In the genomic region with DNA sequence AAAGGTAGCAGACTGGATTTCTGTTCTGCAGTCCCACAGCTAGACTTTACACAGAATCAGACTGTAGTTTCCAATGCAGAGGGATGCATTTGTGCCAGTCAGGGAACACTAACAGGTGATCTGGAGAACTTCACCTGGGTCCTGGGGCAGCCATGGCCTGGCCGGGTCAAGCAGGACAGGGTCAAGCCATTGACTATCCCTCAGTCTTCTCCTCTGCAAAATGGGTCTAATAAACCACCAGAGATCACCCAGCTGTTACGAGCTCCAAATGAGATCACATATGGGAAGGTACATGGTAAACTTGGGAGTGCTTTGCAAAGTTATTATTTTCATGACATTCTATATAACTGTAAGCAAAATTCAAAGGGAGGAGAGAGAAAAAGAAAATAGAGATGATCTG, we compare ENCODE assay signal across 16 cellular contexts.
A peak's percentile ranks its signal among the peaks of the same experiment; 100 is the strongest.
DNase-seq lines count a peak whose midpoint lies in the region; ATAC-seq and TF ChIP-seq lines count a peak whose summit lies in the region.
"Had no signal": no experiment of that assay in that cellular context is flagged by ENCODE, and none has a peak within 500 bp of the region (broad histone marks: within the 10 kb centered on the region; RNA-seq: fewer than 3 reads in every experiment).

No MANE protein-coding gene starts in this region.

- ATAC-seq in Panc1 = no peak
- ATAC-seq in GM19324 (IDR thresholded peaks at IDR 0.05; ENCODE audit: low FRiP score, unreplicated experiment) = no peak
- no peak for ATAC-seq in effector memory CD8-positive, alpha-beta T cell (replicated peaks)
- ATAC-seq: GM23338 had no signal

- H3K27me3 Mint-ChIP-seq in nephron (ENCODE audit: low read depth) = no peaks in the 10 kb centered on the region
- H3K27me3 Mint-ChIP-seq in effector memory CD8-positive, alpha-beta T cell = peaks cover 21 to 46% of the 10 kb centered on the region in 2 donors

- whole genome bisulfite sequencing in prostate gland = 91% methylated on average over 2 of the region's 2 CpGs

- no TSS peak for BruUV-seq in Panc1 (replicated peaks; lab: Mats Ljungman, UMichigan)

- H3K27me3 ChIP-seq in Panc1 (ENCODE audit: control insufficient read depth, insufficient read depth, low read length) (no peaks in the 10 kb centered on the region), adipocyte (replicated peaks; ENCODE audit: control insufficient read depth, insufficient read depth, low read length) (no peaks in the 10 kb centered on the region), vagina (no peaks in the 10 kb centered on the region), prostate gland (replicated peaks; ENCODE audit: insufficient read depth) (no peaks in the 10 kb centered on the region)

- POLR2A ChIA-PET in Panc1 (lab: Charles Lee) = no interaction called here

- no peak for TF ChIP-seq POLR2A in vagina (IDR thresholded peaks at IDR 0.05)
- TF ChIP-seq POLR2A in prostate gland (IDR thresholded peaks at IDR 0.05) = no peak

- H3K9me3 Mint-ChIP-seq in nephron = peaks cover 7% of the 10 kb centered on the region
- no peaks in the 10 kb centered on the region for H3K9me3 Mint-ChIP-seq in effector memory CD8-positive, alpha-beta T cell
- H3K9me3 Mint-ChIP-seq: CD4-positive, alpha-beta T cell; GM23338 had no signal

- H3K4me3 ChIP-seq in Panc1 (ENCODE audit: low read depth in 2 of 2, low read length in 2 of 2) (no peak overlapping the region), adipocyte (ENCODE audit: low read length) (no peak overlapping the region), vagina (no peak overlapping the region), prostate gland (no peak overlapping the region)
- H3K4me3 ChIP-seq: GM23338 had no signal

- peak overlapping the region; percentile 88 to 91 (median 89) for H3K27ac Mint-ChIP-seq in nephron
- no peak overlapping the region for H3K27ac Mint-ChIP-seq in effector memory CD8-positive, alpha-beta T cell
- H3K27ac Mint-ChIP-seq: CD4-positive, alpha-beta T cell; GM23338 had no signal

- H3K9me3 ChIP-seq in Panc1 (ENCODE audit: control insufficient read depth, insufficient read depth, low read depth, low read length) (peaks cover 6% of the 10 kb centered on the region; the same call in 1 of the 2 replicates), adipocyte (ENCODE audit: control insufficient read depth, low read length) (no peaks in the 10 kb centered on the region), vagina (no peaks in the 10 kb centered on the region), prostate gland (no peaks in the 10 kb centered on the region)
- H3K9me3 ChIP-seq: Caco-2 had no signal

- TF ChIP-seq CTCF in Panc1 (IDR thresholded peaks at IDR 0.05) (no peak), nephron (IDR thresholded peaks at IDR 0.05; ENCODE audit: unreplicated experiment in 3 of 3) (no peak), vagina (IDR thresholded peaks at IDR 0.05) (no peak), prostate gland (IDR thresholded peaks at IDR 0.05) (no peak)

- intact Hi-C loops in Panc1 (cut with micrococcal nuclease; ENCODE audit: unreplicated experiment) (no loop called here), vagina (cut with DNase I) (no loop called here), prostate gland (cut with DNase I) (no loop called here)

- H3K36me3 ChIP-seq in Panc1 (ENCODE audit: control insufficient read depth, insufficient read depth, low read length) (no peaks in the 10 kb centered on the region), adipocyte (ENCODE audit: control insufficient read depth, insufficient read depth, low read length, severe bottlenecking) (no peaks in the 10 kb centered on the region), vagina (no peaks in the 10 kb centered on the region), prostate gland (no peaks in the 10 kb centered on the region)

- H3K4me1 Mint-ChIP-seq in nephron = peaks cover 30% of the 10 kb centered on the region
- no peaks in the 10 kb centered on the region for H3K4me1 Mint-ChIP-seq in effector memory CD8-positive, alpha-beta T cell (ENCODE audit: low read depth in 2 of 2)

- DNase-seq in Panc1 (ENCODE audit: low read depth, low spot score) (no peak), adipocyte (ENCODE audit: low read depth) (no peak), vagina (ENCODE audit: extremely low spot score in 2 of 2) (no peak), prostate gland (ENCODE audit: low spot score) (no peak)
- no peak for DNase-seq in effector memory CD8-positive, alpha-beta T cell
- DNase-seq: AML-193; Caco-2; CD4-positive, alpha-beta T cell; DMS153; DMS79; GDM1; HCEC 1CT had no signal

- peaks cover 30% of the 10 kb centered on the region for H3K4me1 ChIP-seq in Panc1 (ENCODE audit: control insufficient read depth, insufficient read depth, low read length)
- peaks cover 64% of the 10 kb centered on the region for H3K4me1 ChIP-seq in adipocyte (ENCODE audit: control insufficient read depth, insufficient read depth, low read length)
- peaks cover 28% of the 10 kb centered on the region for H3K4me1 ChIP-seq in vagina
- H3K4me1 ChIP-seq in prostate gland (replicated peaks) = no peaks in the 10 kb centered on the region

- H3K27ac ChIP-seq in Panc1 (ENCODE audit: low read length) = peak overlapping the region; percentile 62; the same call in 1 of the 2 replicates
- peak overlapping the region; percentile 67 for H3K27ac ChIP-seq in vagina
- no peak overlapping the region for H3K27ac ChIP-seq in prostate gland
- H3K27ac ChIP-seq: C4-2B had no signal

- CTCF ChIA-PET in Panc1 (lab: Charles Lee) = interaction anchor here (0.6 kb wide), 1 partner anchor 55 kb away, joined by 3 read pairs; no protein-coding TSS in a partner anchor

- no peak overlapping the region for H3K4me3 Mint-ChIP-seq in nephron
- H3K4me3 Mint-ChIP-seq in effector memory CD8-positive, alpha-beta T cell = no peak overlapping the region
- H3K4me3 Mint-ChIP-seq: CD4-positive, alpha-beta T cell; GM23338 had no signal

- H3K9ac ChIP-seq in adipocyte (ENCODE audit: low read length) = peak overlapping the region; percentile 77

- H3K36me3 Mint-ChIP-seq in nephron (ENCODE audit: low read depth) = no peaks in the 10 kb centered on the region
- no peaks in the 10 kb centered on the region for H3K36me3 Mint-ChIP-seq in effector memory CD8-positive, alpha-beta T cell (ENCODE audit: insufficient read depth)

- in situ Hi-C loops in Panc1 (cut with HindIII; ENCODE audit: low pct_unique_long_range_greater_than_20kb, low sequenced_read_pairs) = no loop called here

Comparison
In these comparisons a context has a peak if more than half of its experiments do, and no peak if none do; other contexts are left out.
1. H3K27ac ChIP-seq: peak in Panc1 (single experiment) and vagina (single experiment); none in prostate gland (0 of 2).
2. H3K27ac Mint-ChIP-seq: peak in nephron (3 of 3); none in effector memory CD8-positive, alpha-beta T cell (0 of 2).